In the genomic region with DNA sequence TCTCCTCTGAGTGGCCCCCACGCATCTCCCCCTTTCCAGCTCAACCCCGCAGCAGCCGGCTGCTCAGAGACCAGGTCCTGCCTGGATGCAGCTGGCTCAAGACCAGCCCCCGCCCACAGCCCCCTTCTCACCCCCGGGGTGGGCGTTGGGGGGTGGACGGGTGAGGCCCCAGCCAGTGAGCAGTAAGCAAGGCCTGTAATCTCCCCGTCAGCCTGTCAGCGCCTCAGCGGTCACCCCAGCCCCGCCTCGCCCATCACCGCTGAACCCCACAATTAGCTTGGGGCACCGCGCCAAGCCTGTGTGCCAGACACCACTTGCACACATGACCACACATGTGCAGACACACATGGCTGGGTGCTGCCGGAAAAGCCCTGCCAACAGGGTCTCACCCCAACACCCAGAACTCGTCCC, we compare ENCODE assay signal across 10 cellular contexts. TPM values are rescaled to one million over a fixed set of nuclear protein-coding genes. Genes with fewer than 3 reads are reported as not detected.
A peak's percentile ranks its signal among the peaks of the same experiment; 100 is the strongest.
DNase-seq lines count a peak whose midpoint lies in the region; TF ChIP-seq lines count a peak whose summit lies in the region.
"Had no signal": no experiment of that assay in that cellular context is flagged by ENCODE, and none has a peak within 500 bp of the region (broad histone marks: within the 10 kb centered on the region; RNA-seq: fewer than 3 reads in every experiment).

No MANE protein-coding gene starts in this region.

- peaks cover 74% of the 10 kb centered on the region for H3K4me1 ChIP-seq in prostate gland (replicated peaks)
- peaks cover 34% of the 10 kb centered on the region for H3K4me1 ChIP-seq in SJCRH30

- DNase-seq in NCI-H226 (peak; percentile 69), epithelial cell of esophagus (ENCODE audit: low read depth) (no peak), prostate gland (ENCODE audit: low spot score) (no peak), posterior vena cava (ENCODE audit: low spot score) (no peak), islet precursor cell (no peak), SJCRH30 (no peak)
- no peak for DNase-seq in activated CD4-positive, alpha-beta T cell treated with anti-CD3 and anti-CD28 coated beads for 48 hours
- DNase-seq: activated naive CD4-positive, alpha-beta T cell treated with anti-CD3 and anti-CD28 coated beads, Interleukin-2, amount 10 ng/mL, durations not matched to agents 7 days and 5 days; foreskin melanocyte had no signal

- TF ChIP-seq CTCF in C4-2B (conservative IDR thresholded peaks at IDR 0.05) (no peak), epithelial cell of esophagus (IDR thresholded peaks at IDR 0.05; ENCODE audit: insufficient read depth, low read depth, low read length, missing control alignments) (no peak), prostate gland (IDR thresholded peaks at IDR 0.05) (no peak)

- H3K27ac ChIP-seq in C4-2B (peak overlapping the region; percentile 98), prostate gland (peak overlapping the region; percentile 91 to 94), SJCRH30 (no peak overlapping the region)

- H3K4me3 ChIP-seq in epithelial cell of esophagus (ENCODE audit: low read length), result peak overlapping the region; percentile 35
- H3K4me3 ChIP-seq in prostate gland, result peak overlapping the region in 1 of 2 donors; percentile 15
- no peak overlapping the region for H3K4me3 ChIP-seq in SJCRH30

- H3K27me3 ChIP-seq in prostate gland (replicated peaks; ENCODE audit: insufficient read depth), result no peaks in the 10 kb centered on the region
- H3K27me3 ChIP-seq in SJCRH30, result no peaks in the 10 kb centered on the region

- WGBS in prostate gland, result 31% methylated on average over 16 of the region's 17 CpGs

- TF ChIP-seq POLR2A in prostate gland (IDR thresholded peaks at IDR 0.05), result no peak

- intact Hi-C loops in prostate gland (cut with DNase I) (no loop called here), posterior vena cava (cut with DNase I) (no loop called here)

- no peaks in the 10 kb centered on the region for H3K9me3 ChIP-seq in prostate gland
- H3K9me3 ChIP-seq in SJCRH30 (replicated peaks), result no peaks in the 10 kb centered on the region

- H3K36me3 ChIP-seq in prostate gland, result no peaks in the 10 kb centered on the region
- H3K36me3 ChIP-seq in SJCRH30, result peaks cover 34% of the 10 kb centered on the region

RNA-seq across cellular contexts. Expression of gene PLXNB2, which starts 5.9 kb away (rescaled TPM):
- total RNA-seq in prostate gland (100 to 1,000 TPM; 259 to 309 TPM), posterior vena cava (100 to 1,000 TPM; 108 to 125 TPM)
- total RNA-seq in SJCRH30 (2014; rRNA removed; shearing (Covaris generic)), result 104 and 109 TPM in 2 replicates

RNA-seq across cellular contexts. Expression of gene DENND6B, which starts 25.2 kb away (rescaled TPM):
- total RNA-seq in prostate gland (10 to 100 TPM in 1 of 2 donors, 1 to 10 TPM in 1; 9.6 to 19.6 TPM), posterior vena cava (1 to 10 TPM; 2.1 to 2.5 TPM)
- 0.08 and 0.18 TPM in 2 replicates for total RNA-seq in SJCRH30 (2014; rRNA removed; shearing (Covaris generic))

RNA-seq across cellular contexts. Expression of gene MAPK11, which starts 31.4 kb away (rescaled TPM):
- 10 to 100 TPM; 11.4 to 14.1 TPM for total RNA-seq in prostate gland
- 10 to 100 TPM; 11.5 to 11.6 TPM for total RNA-seq in posterior vena cava
- total RNA-seq in SJCRH30 (2014; rRNA removed; shearing (Covaris generic)), result 3.2 and 4.2 TPM in 2 replicates

RNA-seq across cellular contexts. Expression of gene MAPK12, which starts 40.1 kb away (rescaled TPM):
- 10 to 100 TPM in 1 of 2 donors, 1 to 10 TPM in 1; 8.4 to 18.0 TPM for total RNA-seq in prostate gland
- total RNA-seq in posterior vena cava, result 10 to 100 TPM; 10.4 to 13.2 TPM
- 52.0 and 54.0 TPM in 2 replicates for total RNA-seq in SJCRH30 (2014; rRNA removed; shearing (Covaris generic))

RNA-seq across cellular contexts. Expression of gene PPP6R2, which starts 41.5 kb away (rescaled TPM):
- total RNA-seq in prostate gland (100 to 1,000 TPM in 1 of 2 donors, 10 to 100 TPM in 1; 80.6 to 107 TPM), posterior vena cava (10 to 100 TPM; 35.3 to 36.0 TPM)
- 51.6 and 60.6 TPM in 2 replicates for total RNA-seq in SJCRH30 (2014; rRNA removed; shearing (Covaris generic))
